Comparison of ENCODE assay signal across 16 cellular contexts in genomic region chr13:111398196-111398595, GRCh38.
DNase-seq lines count a peak whose midpoint lies in the region; ATAC-seq and TF ChIP-seq lines count a peak whose summit lies in the region.
"Had no signal": no experiment of that assay in that cellular context is flagged by ENCODE, and none has a peak within 500 bp of the region (broad histone marks: within the 10 kb centered on the region; RNA-seq: fewer than 3 reads in every experiment).

No MANE protein-coding gene starts in this region.

- no peaks in the 10 kb centered on the region for H3K27me3 ChIP-seq in vagina
- H3K27me3 ChIP-seq: BLaER1 had no signal

- no peak for ATAC-seq in activated CD8-positive, alpha-beta memory T cell treated with anti-CD3 and anti-CD28 coated beads, Interleukin-2, amount 10 ng/mL, durations not matched to agents 7 days and 5 days
- ATAC-seq in GM21717 (IDR thresholded peaks at IDR 0.05; ENCODE audit: unreplicated experiment): no peak

- no peaks in the 10 kb centered on the region for H3K4me1 ChIP-seq in vagina
- H3K4me1 ChIP-seq: Caco-2 had no signal

- no peak overlapping the region for H3K4me3 Mint-ChIP-seq in activated CD8-positive, alpha-beta memory T cell treated with anti-CD3 and anti-CD28 coated beads, Interleukin-2, amount 10 ng/mL, durations not matched to agents 7 days and 5 days
- H3K4me3 Mint-ChIP-seq in osteocyte (ENCODE audit: unreplicated experiment): no peak overlapping the region
- no peak overlapping the region for H3K4me3 Mint-ChIP-seq in nephron progenitor cell
- H3K4me3 Mint-ChIP-seq: CD8-positive, alpha-beta memory T cell; HFFc6 had no signal

- TF ChIP-seq POLR2A in vagina (IDR thresholded peaks at IDR 0.05): no peak

- no peak overlapping the region for H3K4me3 ChIP-seq in coronary artery
- no peak overlapping the region for H3K4me3 ChIP-seq in vagina
- H3K4me3 ChIP-seq: BLaER1 had no signal

- intact Hi-C loops in vagina (cut with DNase I): no loop called here

- no peaks in the 10 kb centered on the region for H3K27me3 Mint-ChIP-seq in activated CD8-positive, alpha-beta memory T cell treated with anti-CD3 and anti-CD28 coated beads, Interleukin-2, amount 10 ng/mL, durations not matched to agents 7 days and 5 days
- H3K27me3 Mint-ChIP-seq in osteocyte (ENCODE audit: unreplicated experiment): peaks cover 15% of the 10 kb centered on the region
- peaks cover 22% of the 10 kb centered on the region for H3K27me3 Mint-ChIP-seq in nephron progenitor cell (ENCODE audit: low read depth, poor library complexity)

- H3K9me3 ChIP-seq in vagina: no peaks in the 10 kb centered on the region
- H3K9me3 ChIP-seq: BLaER1, Caco-2 had no signal

- H3K27ac Mint-ChIP-seq in activated CD8-positive, alpha-beta memory T cell treated with anti-CD3 and anti-CD28 coated beads, Interleukin-2, amount 10 ng/mL, durations not matched to agents 7 days and 5 days: no peak overlapping the region
- H3K27ac Mint-ChIP-seq in osteocyte (ENCODE audit: unreplicated experiment) (no peak overlapping the region), nephron progenitor cell (no peak overlapping the region)
- H3K27ac Mint-ChIP-seq: HFFc6 had no signal

- no peaks in the 10 kb centered on the region for H3K9me3 Mint-ChIP-seq in activated CD8-positive, alpha-beta memory T cell treated with anti-CD3 and anti-CD28 coated beads, Interleukin-2, amount 10 ng/mL, durations not matched to agents 7 days and 5 days (ENCODE audit: low read depth)
- H3K9me3 Mint-ChIP-seq in osteocyte (ENCODE audit: unreplicated experiment) (peaks cover 4% of the 10 kb centered on the region), nephron progenitor cell (peaks cover 12% of the 10 kb centered on the region)
- H3K9me3 Mint-ChIP-seq: CD8-positive, alpha-beta memory T cell had no signal

- H3K36me3 Mint-ChIP-seq in activated CD8-positive, alpha-beta memory T cell treated with anti-CD3 and anti-CD28 coated beads, Interleukin-2, amount 10 ng/mL, durations not matched to agents 7 days and 5 days: no peaks in the 10 kb centered on the region
- H3K36me3 Mint-ChIP-seq in osteocyte (ENCODE audit: unreplicated experiment): no peaks in the 10 kb centered on the region
- no peaks in the 10 kb centered on the region for H3K36me3 Mint-ChIP-seq in nephron progenitor cell (ENCODE audit: low read depth)
- H3K36me3 Mint-ChIP-seq: CD8-positive, alpha-beta memory T cell had no signal

- CTCF ChIA-PET in activated CD8-positive, alpha-beta memory T cell treated with anti-CD3 and anti-CD28 coated beads, Interleukin-2, amount 10 ng/mL, durations not matched to agents 7 days and 5 days (lab: Charles Lee): no interaction called here

- no peaks in the 10 kb centered on the region for H3K4me1 Mint-ChIP-seq in activated CD8-positive, alpha-beta memory T cell treated with anti-CD3 and anti-CD28 coated beads, Interleukin-2, amount 10 ng/mL, durations not matched to agents 7 days and 5 days
- no peaks in the 10 kb centered on the region for H3K4me1 Mint-ChIP-seq in osteocyte (ENCODE audit: unreplicated experiment)
- peaks cover 10% of the 10 kb centered on the region for H3K4me1 Mint-ChIP-seq in nephron progenitor cell
- H3K4me1 Mint-ChIP-seq: CD8-positive, alpha-beta memory T cell had no signal

- H3K27ac ChIP-seq in coronary artery (no peak overlapping the region), vagina (no peak overlapping the region)
- H3K27ac ChIP-seq: BLaER1 had no signal

- DNase-seq in activated CD8-positive, alpha-beta memory T cell treated with anti-CD3 and anti-CD28 coated beads, Interleukin-2, amount 10 ng/mL, durations not matched to agents 7 days and 5 days: peak; percentile 19
- no peak for DNase-seq in activated CD8-positive, alpha-beta memory T cell treated with anti-CD3 and anti-CD28 coated beads, Interleukin-2, amount 50 U/mL, for 4 hours
- DNase-seq in coronary artery (ENCODE audit: low spot score) (peak; percentile 62), osteocyte (ENCODE audit: extremely low spot score, unreplicated experiment) (peak; percentile 65), vagina (ENCODE audit: extremely low spot score in 2 of 2) (peak; percentile 49 to 72), nephron progenitor cell (no peak)
- DNase-seq: 8988T; AML-193; Caco-2; CD8-positive, alpha-beta memory T cell; DND-41; GDM1; HCEC 1CT; HFFc6 had no signal

- no peaks in the 10 kb centered on the region for H3K36me3 ChIP-seq in vagina
- H3K36me3 ChIP-seq: BLaER1 had no signal

- TF ChIP-seq CTCF in coronary artery (IDR thresholded peaks at IDR 0.05): no peak
- TF ChIP-seq CTCF in osteocyte (IDR thresholded peaks at IDR 0.05): no peak
- TF ChIP-seq CTCF in vagina (IDR thresholded peaks at IDR 0.05): no peak
- no peak for TF ChIP-seq CTCF in nephron progenitor cell (IDR thresholded peaks at IDR 0.05)

Comparison
In these comparisons a context has a peak if more than half of its experiments do, and no peak if none do; other contexts are left out.
1. DNase-seq: peak in activated CD8-positive, alpha-beta memory T cell treated with anti-CD3 and anti-CD28 coated beads, Interleukin-2, amount 10 ng/mL, durations not matched to agents 7 days and 5 days (single experiment), coronary artery (single experiment), osteocyte (single experiment) and vagina (2 of 2); none in activated CD8-positive, alpha-beta memory T cell treated with anti-CD3 and anti-CD28 coated beads, Interleukin-2, amount 50 U/mL, for 4 hours (single experiment) and nephron progenitor cell (single experiment).